Comparison of ENCODE assay signal across 11 cellular contexts in genomic region chr3:177483182-177483967, GRCh38.
DNase-seq lines count a peak whose midpoint lies in the region; ATAC-seq, FAIRE-seq and TF ChIP-seq lines count a peak whose summit lies in the region.
"Had no signal": no experiment of that assay in that cellular context is flagged by ENCODE, and none has a peak within 500 bp of the region (broad histone marks: within the 10 kb centered on the region; RNA-seq: fewer than 3 reads in every experiment).

No MANE protein-coding gene starts in this region.

- peaks cover 5% of the 10 kb centered on the region for H3K4me1 Mint-ChIP-seq in T-helper 17 cell

- TF ChIP-seq CTCF in GM12864 (IDR thresholded peaks at IDR 0.05; ENCODE audit: low read depth, low read length, missing control alignments): peak; percentile 21
- peak; percentile 38 for TF ChIP-seq CTCF in bronchial epithelial cell (IDR thresholded peaks at IDR 0.05; ENCODE audit: insufficient read depth, low read length, severe bottlenecking)
- peak in 3 of 11 experiments; percentile 15 to 22 (median 22) for TF ChIP-seq CTCF in spleen (IDR thresholded peaks at IDR 0.05 in 8 of 11, conservative IDR thresholded peaks at IDR 0.05 in 3 of 11)

- TF ChIP-seq POLR2A in spleen (IDR thresholded peaks at IDR 0.05): no peak

- peak overlapping the region; percentile 12 to 23 for H3K27ac ChIP-seq in mucosa of rectum (ENCODE audit: low read depth in 2 of 2, low read length in 2 of 2)
- no peak overlapping the region for H3K27ac ChIP-seq in spleen

- peaks cover 0 to 9% of the 10 kb centered on the region in 2 donors for H3K4me1 ChIP-seq in mucosa of rectum (ENCODE audit: control insufficient read depth in 2 of 2, insufficient read depth in 2 of 2, low read length in 2 of 2)
- no peaks in the 10 kb centered on the region for H3K4me1 ChIP-seq in spleen

- H3K27me3 ChIP-seq in bronchial epithelial cell (ENCODE audit: control insufficient read depth, insufficient read depth, low read length) (no peaks in the 10 kb centered on the region), mucosa of rectum (ENCODE audit: control insufficient read depth in 2 of 2, insufficient read depth in 2 of 2, low read length in 2 of 2) (no peaks in the 10 kb centered on the region), spleen (replicated peaks in 1 of 7) (no peaks in the 10 kb centered on the region)

- intact Hi-C loops in spleen (cut with DNase I; ENCODE audit: low total_unique reads): no loop called here

- DNase-seq in GM12864 (ENCODE audit: low read depth) (no peak), NCI-H146 (lab: John Stamatoyannopoulos, UW) (peak; percentile 67), bronchial epithelial cell (ENCODE audit: low read depth) (peak; percentile 94), spleen (no peak), T-helper 17 cell (no peak), GM03348 (ENCODE audit: low spot score) (no peak)
- DNase-seq: activated CD4-positive, alpha-beta T cell treated with anti-CD3 and anti-CD28 coated beads for 36 hours; GOT3; NCI-H1105 treated with DMSO at 0.1 percent for 48 hours had no signal

- H3K36me3 ChIP-seq in bronchial epithelial cell (ENCODE audit: control insufficient read depth, insufficient read depth, low read length): no peaks in the 10 kb centered on the region
- H3K36me3 ChIP-seq in mucosa of rectum (ENCODE audit: control insufficient read depth in 2 of 2, insufficient read depth in 2 of 2, low read length in 2 of 2): no peaks in the 10 kb centered on the region
- no peaks in the 10 kb centered on the region for H3K36me3 ChIP-seq in spleen

- H3K4me3 ChIP-seq in GM12864 (ENCODE audit: low read depth, low read length): no peak overlapping the region
- H3K4me3 ChIP-seq in bronchial epithelial cell (ENCODE audit: low read depth, low read length): no peak overlapping the region
- no peak overlapping the region for H3K4me3 ChIP-seq in mucosa of rectum (ENCODE audit: low read length in 2 of 2)
- H3K4me3 ChIP-seq in spleen: no peak overlapping the region

- H3K27ac Mint-ChIP-seq in T-helper 17 cell: no peak overlapping the region
- H3K27ac Mint-ChIP-seq: activated CD4-positive, alpha-beta T cell treated with anti-CD3 and anti-CD28 coated beads for 36 hours had no signal

- H3K27me3 Mint-ChIP-seq in T-helper 17 cell: no peaks in the 10 kb centered on the region
- H3K27me3 Mint-ChIP-seq: activated CD4-positive, alpha-beta T cell treated with anti-CD3 and anti-CD28 coated beads for 36 hours had no signal

- H3K9me3 ChIP-seq in mucosa of rectum (ENCODE audit: control insufficient read depth in 2 of 2, low read length in 2 of 2): no peaks in the 10 kb centered on the region
- H3K9me3 ChIP-seq in spleen: peaks cover 0 to 7% (median 0%) of the 10 kb centered on the region in 8 donors
- H3K9me3 ChIP-seq in T-helper 17 cell (ENCODE audit: control insufficient read depth, low read length, poor library complexity, severe bottlenecking): no peaks in the 10 kb centered on the region

- peaks cover 3% of the 10 kb centered on the region for H3K36me3 Mint-ChIP-seq in T-helper 17 cell (ENCODE audit: low read depth)

- no peak overlapping the region for H3K9ac ChIP-seq in mucosa of rectum (ENCODE audit: low read depth in 1 of 2, low read length in 2 of 2)

- H3K4me3 Mint-ChIP-seq in T-helper 17 cell: no peak overlapping the region
- H3K4me3 Mint-ChIP-seq: activated CD4-positive, alpha-beta T cell treated with anti-CD3 and anti-CD28 coated beads for 36 hours had no signal

- ATAC-seq in T-helper 17 cell: no peak
- ATAC-seq in HG02798 (IDR thresholded peaks at IDR 0.05; ENCODE audit: poor library complexity, unreplicated experiment): no peak
- ATAC-seq: activated CD4-positive, alpha-beta T cell treated with anti-CD3 and anti-CD28 coated beads for 36 hours had no signal

- peak; percentile 62 for FAIRE-seq in bronchial epithelial cell (lab: Jason Lieb, UNC)

- 77 to 88% (median 82%) methylated on average over 4 of the region's 4 CpGs for WGBS in spleen, 5 donors

Comparison
In these comparisons a context has a peak if more than half of its experiments do, and no peak if none do; other contexts are left out.
1. DNase-seq: peak in NCI-H146 (single experiment) and bronchial epithelial cell (single experiment); none in GM12864 (single experiment), spleen (single experiment), T-helper 17 cell (0 of 3) and GM03348 (single experiment).
2. H3K27ac ChIP-seq: peak in mucosa of rectum (2 of 2); none in spleen (0 of 8).